8 cellular contexts compared by ENCODE assay signal in genomic region chr20:63641792-63642517, GRCh38. TPM values are rescaled to one million over a fixed set of nuclear protein-coding genes. Genes with fewer than 3 reads are reported as not detected.
DNase-seq lines count a peak whose midpoint lies in the region; ATAC-seq, FAIRE-seq and TF ChIP-seq lines count a peak whose summit lies in the region.

No MANE protein-coding gene starts in this region.

- H3K9me3 ChIP-seq in astrocyte (ENCODE audit: insufficient read depth, low read depth, low read length) (no peaks in the 10 kb centered on the region), gastrocnemius medialis (no peaks in the 10 kb centered on the region)

- in situ Hi-C loops in gastrocnemius medialis (cut with MboI; ENCODE audit: low sequenced_read_pairs in 4 of 4), result loop anchor here in 1 of 4 donors (25.0 kb wide), 1 partner anchor 105 kb away; the partner anchor contains the start of genes PTK6 and SRMS

- H3K4me1 ChIP-seq in astrocyte (ENCODE audit: insufficient read depth, low read length) (peaks cover 10% of the 10 kb centered on the region), gastrocnemius medialis (peaks cover 9 to 10% of the 10 kb centered on the region in 2 donors)

- ATAC-seq in HG02623 (IDR thresholded peaks at IDR 0.05; ENCODE audit: unreplicated experiment) (peak; percentile 77), gastrocnemius medialis (peak; percentile 80 to 82), HG02840 (IDR thresholded peaks at IDR 0.05; ENCODE audit: low FRiP score, unreplicated experiment) (no peak)

- H3K27me3 ChIP-seq in astrocyte (ENCODE audit: insufficient read depth, low read length), result no peaks in the 10 kb centered on the region
- no peaks in the 10 kb centered on the region for H3K27me3 ChIP-seq in gastrocnemius medialis

- H3K36me3 ChIP-seq in astrocyte (ENCODE audit: insufficient read depth, low read length) (no peaks in the 10 kb centered on the region), gastrocnemius medialis (no peaks in the 10 kb centered on the region)

- H3K9me3 Mint-ChIP-seq in astrocyte (ENCODE audit: unreplicated experiment), result no peaks in the 10 kb centered on the region

- H3K4me3 Mint-ChIP-seq in astrocyte (ENCODE audit: unreplicated experiment), result no peak overlapping the region

- TF ChIP-seq CTCF in astrocyte (IDR thresholded peaks at IDR 0.05; ENCODE audit: insufficient read depth, low read depth, low read length) (peak; percentile 19), gastrocnemius medialis (IDR thresholded peaks at IDR 0.05 in 4 of 5, conservative IDR thresholded peaks at IDR 0.05 in 1 of 5) (peak in 4 of 5 experiments; percentile 39 to 67 (median 48))

- H3K4me1 Mint-ChIP-seq in astrocyte (ENCODE audit: low read depth, unreplicated experiment), result peaks cover 5% of the 10 kb centered on the region

- H3K4me2 ChIP-seq in astrocyte (ENCODE audit: low read length), result peak overlapping the region; percentile 82

- no peak overlapping the region for H3K27ac Mint-ChIP-seq in astrocyte (ENCODE audit: unreplicated experiment)

- peak overlapping the region; percentile 14 for H3K9ac ChIP-seq in astrocyte (ENCODE audit: low read length)

- H3K4me3 ChIP-seq in astrocyte (ENCODE audit: insufficient read depth, low read depth, low read length) (peak overlapping the region; percentile 46), gastrocnemius medialis (peak overlapping the region; percentile 60 to 70 (median 62))

- no peaks in the 10 kb centered on the region for H3K79me2 ChIP-seq in astrocyte (ENCODE audit: insufficient read depth, low read length)

- TF ChIP-seq POLR2A in GM12891 (IDR thresholded peaks at IDR 0.05; ENCODE audit: low read depth, low read length) (no peak), gastrocnemius medialis (IDR thresholded peaks at IDR 0.05) (no peak)

- H3K27ac ChIP-seq in astrocyte (ENCODE audit: low read depth, low read length) (no peak overlapping the region), gastrocnemius medialis (peak overlapping the region; percentile 72 to 78 (median 76))

- peak; percentile 98 for FAIRE-seq in GM12891 (lab: Jason Lieb, UNC)
- FAIRE-seq in astrocyte (lab: Jason Lieb, UNC), result no peak

- no peaks in the 10 kb centered on the region for H3K27me3 Mint-ChIP-seq in astrocyte (ENCODE audit: low read depth, unreplicated experiment)

- intact Hi-C loops in gastrocnemius medialis (cut with DNase I; ENCODE audit: low total_unique reads), result loop anchor here (1.0 to 5.0 kb wide), 3 partner anchors 15 to 95 kb away; partner anchors contain the start of genes GMEB2, LIME1, RTEL1 and SLC2A4RG

- H4K20me1 ChIP-seq in astrocyte (ENCODE audit: insufficient read depth, low read length), result peaks cover 4% of the 10 kb centered on the region

- DNase-seq in GM12891 (ENCODE audit: insufficient read length, low spot score), result peak; percentile 89
- DNase-seq in NCI-H1436 (lab: John Stamatoyannopoulos, UW), result peak; percentile 91
- peak; percentile 98 for DNase-seq in T-helper 9 cell
- DNase-seq in astrocyte (ENCODE audit: low read depth), result peak; percentile 46
- DNase-seq in hypothalamus (lab: John Stamatoyannopoulos, UW), result peak; percentile 15 to 96 (median 85)
- peak; percentile 82 to 83 for DNase-seq in gastrocnemius medialis

- peaks cover 8% of the 10 kb centered on the region for H3K36me3 Mint-ChIP-seq in astrocyte (ENCODE audit: low read depth, unreplicated experiment)

- H2AFZ ChIP-seq in astrocyte (ENCODE audit: low read depth, low read length), result peak overlapping the region; percentile 52

TF ChIP-seq in GM12891, 5 proteins besides CTCF, POLR2A, EP300 and RAD21:
- TF ChIP-seq POU2F2 (IDR thresholded peaks at IDR 0.05; ENCODE audit: low read depth, low read length), result no peak
- no peak for TF ChIP-seq TAF1 (IDR thresholded peaks at IDR 0.05; ENCODE audit: low read depth, low read length)
- no peak for TF ChIP-seq POLR2AphosphoS5 (IDR thresholded peaks at IDR 0.05; ENCODE audit: low read depth, low read length)
- TF ChIP-seq PAX5 (IDR thresholded peaks at IDR 0.05; ENCODE audit: insufficient read depth, low read length, severe bottlenecking), result no peak
- TF ChIP-seq SPI1 (IDR thresholded peaks at IDR 0.05; ENCODE audit: low read depth, low read length), result no peak
TF ChIP-seq in GM12891: peak in this region for 0.

RNA-seq across cellular contexts. Expression of gene STMN3, which starts 11.3 kb away (rescaled TPM):
- 1.7 TPM for polyA plus RNA-seq in GM12891 (2012; ENCODE audit: low read depth, missing spikeins)
- total RNA-seq in astrocyte (29.2 and 30.7 TPM in 2 replicates), gastrocnemius medialis (1 to 10 TPM in 1 of 4 donors, under 1 TPM in 3; 0.51 to 1.9 (median 0.88) TPM)

RNA-seq across cellular contexts. Expression of gene GMEB2, which starts 15.1 kb away (rescaled TPM):
- polyA plus RNA-seq in GM12891 (2012; ENCODE audit: low read depth, missing spikeins), result 7.4 TPM
- 10.7 and 11.7 TPM in 2 replicates for total RNA-seq in astrocyte
- total RNA-seq in gastrocnemius medialis, result 10 to 100 TPM in 1 of 4 donors, 1 to 10 TPM in 3; 6.1 to 14.3 (median 6.8) TPM

RNA-seq across cellular contexts. Expression of gene RTEL1, which starts 16.2 kb away (rescaled TPM):
- 8.8 TPM for polyA plus RNA-seq in GM12891 (2012; ENCODE audit: low read depth, missing spikeins)
- total RNA-seq in astrocyte (15.5 and 15.6 TPM in 2 replicates), gastrocnemius medialis (1 to 10 TPM; 2.4 to 9.1 (median 6.0) TPM)

RNA-seq across cellular contexts. Expression of gene TNFRSF6B, which starts 54.5 kb away (rescaled TPM):
- 0.51 TPM for polyA plus RNA-seq in GM12891 (2012; ENCODE audit: low read depth, missing spikeins)
- total RNA-seq in astrocyte, result 2.0 and 2.8 TPM in 2 replicates
- 1 to 10 TPM; 1.2 to 4.8 (median 3.1) TPM for total RNA-seq in gastrocnemius medialis

Comparison
In these comparisons a context has a peak if more than half of its experiments do, and no peak if none do; other contexts are left out.
1. DNase-seq: peak in every context shown above with its lines; median percentile 98 in T-helper 9 cell; 91 in NCI-H1436; 89 in GM12891; 85 in hypothalamus; 82 in gastrocnemius medialis; 46 in astrocyte.
2. RNA of gene STMN3, which starts 11.3 kb away (total RNA-seq): 29.2 to 30.7 TPM in astrocyte; 0.51 to 1.9 TPM in gastrocnemius medialis; every median in the first group is over 10 times any median in the second.